Comparison of ENCODE assay signal across 12 cellular contexts in genomic region chr11:6469599-6469998, GRCh38. TPM values are rescaled to one million over a fixed set of nuclear protein-coding genes. Genes with fewer than 3 reads are reported as not detected.
DNase-seq lines count a peak whose midpoint lies in the region; ATAC-seq and TF ChIP-seq lines count a peak whose summit lies in the region.
"Had no signal": no experiment of that assay in that cellular context is flagged by ENCODE, and none has a peak within 500 bp of the region (broad histone marks: within the 10 kb centered on the region; RNA-seq: fewer than 3 reads in every experiment).

No MANE protein-coding gene starts in this region.

- BruUV-seq in PC-3 (replicated peaks; lab: Mats Ljungman, UMichigan) = no TSS peak

- WGBS in upper lobe of left lung, 2 donors = 91 to 97% methylated on average over 1 of the region's 1 CpG

- H3K9me3 ChIP-seq in cardiac muscle cell (ENCODE audit: low read depth) (no peaks in the 10 kb centered on the region), duodenal mucosa (ENCODE audit: control insufficient read depth in 1 of 2, low read length in 2 of 2) (no peaks in the 10 kb centered on the region), muscle layer of duodenum (ENCODE audit: control insufficient read depth in 1 of 2, low read length in 2 of 2) (no peaks in the 10 kb centered on the region), upper lobe of left lung (no peaks in the 10 kb centered on the region), PC-3 (ENCODE audit: low read length) (no peaks in the 10 kb centered on the region)

- CTCF ChIA-PET in PC-3 (lab: Charles Lee) = no interaction called here

- H3K4me3 ChIP-seq in cardiac muscle cell (no peak overlapping the region), duodenal mucosa (ENCODE audit: low read depth in 1 of 2, low read length in 2 of 2) (peak overlapping the region; percentile 21 to 26), muscle layer of duodenum (ENCODE audit: low read depth in 1 of 2, low read length in 2 of 2) (no peak overlapping the region), upper lobe of left lung (no peak overlapping the region), PC-3 (ENCODE audit: low read length) (no peak overlapping the region)
- H3K4me3 ChIP-seq: PC-9 had no signal

- no peak for TF ChIP-seq POLR2A in upper lobe of left lung (IDR thresholded peaks at IDR 0.05)

- H3K27me3 ChIP-seq in cardiac muscle cell (no peaks in the 10 kb centered on the region), duodenal mucosa (ENCODE audit: control insufficient read depth in 1 of 2, insufficient read depth in 2 of 2, low read length in 2 of 2) (no peaks in the 10 kb centered on the region), muscle layer of duodenum (ENCODE audit: low read depth, low read length) (no peaks in the 10 kb centered on the region), upper lobe of left lung (no peaks in the 10 kb centered on the region), PC-3 (ENCODE audit: low read length) (no peaks in the 10 kb centered on the region)

- no peaks in the 10 kb centered on the region for H3K36me3 ChIP-seq in cardiac muscle cell
- H3K36me3 ChIP-seq in duodenal mucosa (ENCODE audit: control insufficient read depth in 1 of 2, insufficient read depth in 2 of 2, low read length in 2 of 2) = peaks cover 2 to 4% of the 10 kb centered on the region in 2 donors
- H3K36me3 ChIP-seq in muscle layer of duodenum (ENCODE audit: control insufficient read depth in 1 of 2, insufficient read depth in 2 of 2, low read length in 2 of 2) = peaks cover 9% of the 10 kb centered on the region in 2 donors
- H3K36me3 ChIP-seq in upper lobe of left lung = peaks cover 0 to 7% (median 2%) of the 10 kb centered on the region in 4 donors
- H3K36me3 ChIP-seq in PC-3 (ENCODE audit: low read depth, low read length) = no peaks in the 10 kb centered on the region

- POLR2A ChIA-PET in PC-3 (lab: Charles Lee; ENCODE audit: unreplicated experiment) = no interaction called here

- TF ChIP-seq EP300 in upper lobe of left lung (IDR thresholded peaks at IDR 0.05) = no peak

- no peak overlapping the region for H2AFZ ChIP-seq in PC-3 (ENCODE audit: low read length)
- H2AFZ ChIP-seq: parathyroid adenoma, PC-9 had no signal

- H3F3A ChIP-seq in PC-3 (ENCODE audit: low read length, unreplicated experiment) = no peaks in the 10 kb centered on the region

- ATAC-seq in left cardiac atrium = no peak
- no peak for ATAC-seq in upper lobe of left lung (ENCODE audit: low FRiP score in 2 of 2)
- ATAC-seq in PC-3 = no peak
- no peak for ATAC-seq in GM19324 (IDR thresholded peaks at IDR 0.05; ENCODE audit: low FRiP score, unreplicated experiment)
- ATAC-seq: T-cell had no signal

- H3K4me1 ChIP-seq in cardiac muscle cell (ENCODE audit: low read depth) = no peaks in the 10 kb centered on the region
- peaks cover 41 to 46% of the 10 kb centered on the region in 2 donors for H3K4me1 ChIP-seq in duodenal mucosa (ENCODE audit: control insufficient read depth in 1 of 2, insufficient read depth in 2 of 2, low read length in 2 of 2)
- H3K4me1 ChIP-seq in muscle layer of duodenum (ENCODE audit: control insufficient read depth in 1 of 2, insufficient read depth in 2 of 2, low read length in 2 of 2) = peaks cover 14 to 21% of the 10 kb centered on the region in 2 donors
- peaks cover 19 to 30% (median 28%) of the 10 kb centered on the region in 4 donors for H3K4me1 ChIP-seq in upper lobe of left lung
- peaks cover 12% of the 10 kb centered on the region for H3K4me1 ChIP-seq in PC-3 (ENCODE audit: insufficient read depth, low read length)

- no peak for TF ChIP-seq CTCF in cardiac muscle cell (IDR thresholded peaks at IDR 0.05; ENCODE audit: low read depth, low read length)
- TF ChIP-seq CTCF in upper lobe of left lung (IDR thresholded peaks at IDR 0.05) = no peak
- no peak for TF ChIP-seq CTCF in PC-3 (conservative IDR thresholded peaks at IDR 0.05; ENCODE audit: low read depth, low read length)

- no peak for DNase-seq in cardiac muscle cell (ENCODE audit: low read depth in 1 of 2, low spot score in 1 of 2)
- DNase-seq in left cardiac atrium = no peak
- DNase-seq in upper lobe of left lung = no peak
- no peak for DNase-seq in PC-3
- no peak for DNase-seq in G401 (ENCODE audit: low spot score)
- DNase-seq: GDM1, PC-9 had no signal

- intact Hi-C loops in left cardiac atrium (cut with DNase I) = no loop called here
- intact Hi-C loops in PC-3 (cut with micrococcal nuclease) = no loop called here

- no peaks in the 10 kb centered on the region for H3K9me2 ChIP-seq in PC-3 (replicated peaks; ENCODE audit: low read length)

- H3K9ac ChIP-seq in duodenal mucosa (ENCODE audit: low read depth in 1 of 2, low read length in 2 of 2) (peak overlapping the region in 1 of 2 donors; percentile 22), PC-3 (ENCODE audit: low read length) (no peak overlapping the region)
- H3K9ac ChIP-seq: parathyroid adenoma had no signal

- H3K4me2 ChIP-seq in PC-3 (ENCODE audit: low read length) = no peak overlapping the region
- H3K4me2 ChIP-seq: PC-9 had no signal

- no peaks in the 10 kb centered on the region for H3K79me2 ChIP-seq in PC-3 (ENCODE audit: low read length)
- H3K79me2 ChIP-seq: parathyroid adenoma had no signal

- H3K27ac ChIP-seq in cardiac muscle cell = peak overlapping the region; percentile 23
- H3K27ac ChIP-seq in duodenal mucosa (ENCODE audit: low read depth, low read length) = no peak overlapping the region
- H3K27ac ChIP-seq in muscle layer of duodenum (ENCODE audit: low read length) = peak overlapping the region; percentile 28
- H3K27ac ChIP-seq in upper lobe of left lung = peak overlapping the region; percentile 31 to 81 (median 70)
- H3K27ac ChIP-seq in PC-3 (ENCODE audit: low read length) = no peak overlapping the region
- H3K27ac ChIP-seq: parathyroid adenoma, PC-9 had no signal

- in situ Hi-C loops in G401 (cut with HindIII; ENCODE audit: low sequenced_read_pairs) = no loop called here

- no peaks in the 10 kb centered on the region for H4K20me1 ChIP-seq in PC-3 (ENCODE audit: low read length)

RNA-seq across cellular contexts. Expression of gene TRIM3, which starts 4.1 kb away (rescaled TPM):
- total RNA-seq in cardiac muscle cell (25.3 and 27.5 TPM in 2 replicates), left cardiac atrium (10 to 100 TPM; 10.6 to 14.5 TPM), upper lobe of left lung (10 to 100 TPM; 21.4 to 63.9 (median 28.7) TPM), PC-3 (2014; rRNA removed) (20.3 and 24.7 TPM in 2 replicates)
- polyA plus RNA-seq in cardiac muscle cell = 21.5 and 21.9 TPM in 2 replicates
- 18.1 and 48.8 TPM in 2 replicates for total RNA-seq in G401 (2014; rRNA removed; shearing (Covaris generic))

RNA-seq across cellular contexts. Expression of gene ARFIP2, which starts 11.5 kb away (rescaled TPM):
- 52.7 and 56.7 TPM in 2 replicates for total RNA-seq in cardiac muscle cell
- polyA plus RNA-seq in cardiac muscle cell = 60.1 and 68.9 TPM in 2 replicates
- total RNA-seq in left cardiac atrium = 10 to 100 TPM; 18.6 to 32.6 TPM
- 10 to 100 TPM; 41.7 to 80.7 (median 54.6) TPM for total RNA-seq in upper lobe of left lung
- total RNA-seq in PC-3 (2014; rRNA removed) = 57.2 and 65.2 TPM in 2 replicates
- 56.7 and 72.5 TPM in 2 replicates for total RNA-seq in G401 (2014; rRNA removed; shearing (Covaris generic))

RNA-seq across cellular contexts. Expression of gene TIMM10B, which starts 11.7 kb away (rescaled TPM):
- total RNA-seq in cardiac muscle cell (33.7 and 62.0 TPM in 2 replicates), left cardiac atrium (10 to 100 TPM; 19.9 to 33.0 TPM), upper lobe of left lung (10 to 100 TPM; 21.0 to 53.0 (median 42.6) TPM), PC-3 (2014; rRNA removed) (25.5 and 26.4 TPM in 2 replicates)
- polyA plus RNA-seq in cardiac muscle cell = 39.0 and 46.2 TPM in 2 replicates
- total RNA-seq in G401 (2014; rRNA removed; shearing (Covaris generic)) = 37.4 and 56.5 TPM in 2 replicates

RNA-seq across cellular contexts. Expression of gene DNHD1, which starts 27.5 kb away (rescaled TPM):
- total RNA-seq in cardiac muscle cell (9.2 and 24.5 TPM in 2 replicates), left cardiac atrium (1 to 10 TPM; 4.4 to 7.6 TPM), upper lobe of left lung (10 to 100 TPM; 10.5 to 79.6 (median 21.6) TPM), PC-3 (2014; rRNA removed) (9.3 and 14.5 TPM in 2 replicates)
- polyA plus RNA-seq in cardiac muscle cell = 8.8 and 10.5 TPM in 2 replicates
- 2.0 and 2.5 TPM in 2 replicates for total RNA-seq in G401 (2014; rRNA removed; shearing (Covaris generic))

RNA-seq across cellular contexts. Expression of gene HPX, which starts 28.8 kb away (rescaled TPM):
- total RNA-seq in cardiac muscle cell (0.95 TPM in 1 of 2 replicates, not detected in the other), left cardiac atrium (1 to 10 TPM in 1 of 2 donors, under 1 TPM in 1; 0.38 to 1.0 TPM), upper lobe of left lung (1 to 10 TPM in 5 of 6 donors, under 1 TPM in 1; 0.67 to 3.6 (median 2.6) TPM), PC-3 (2014; rRNA removed) (1.6 TPM in 1 of 2 replicates, not detected in the other)
- polyA plus RNA-seq in cardiac muscle cell = 0.73 and 2.3 TPM in 2 replicates
- total RNA-seq in G401 (2014; rRNA removed; shearing (Covaris generic)) = not detected in 2 replicates

Comparison
In these comparisons a context has a peak if more than half of its experiments do, and no peak if none do; other contexts are left out.
1. H3K27ac ChIP-seq: peak in cardiac muscle cell (single experiment), muscle layer of duodenum (single experiment) and upper lobe of left lung (4 of 4); none in duodenal mucosa (single experiment) and PC-3 (single experiment).
2. H3K4me3 ChIP-seq: peak in duodenal mucosa (2 of 2); none in cardiac muscle cell (single experiment), muscle layer of duodenum (0 of 2), upper lobe of left lung (0 of 4) and PC-3 (single experiment).